13 cellular contexts compared by ENCODE assay signal in genomic region chr3:28651159-28651558, GRCh38.
"Had no signal": no experiment of that assay in that cellular context is flagged by ENCODE, and none has a peak within 500 bp of the region (broad histone marks: within the 10 kb centered on the region; RNA-seq: fewer than 3 reads in every experiment).

No MANE protein-coding gene starts in this region.

- H3K36me3 ChIP-seq: adrenal gland, thyroid gland had no signal

- ATAC-seq: activated T-helper 17 cell treated with anti-CD3 and anti-CD28 coated beads, Interleukin-2, amount 50 U/mL, for 72 hours; body of pancreas; effector memory CD8-positive, alpha-beta T cell; WTC11 had no signal

- H3K4me1 ChIP-seq: adrenal gland, parathyroid adenoma, thyroid gland had no signal

- H3K27ac ChIP-seq: adrenal gland, body of pancreas, parathyroid adenoma, thyroid gland had no signal

- H3K4me3 ChIP-seq: adrenal gland, body of pancreas, smooth muscle cell, thyroid gland had no signal

- H3K9me3 ChIP-seq: adrenal gland, body of pancreas, thyroid gland had no signal

- H3K9ac ChIP-seq: parathyroid adenoma had no signal

- DNase-seq: activated CD4-positive, alpha-beta T cell treated with anti-CD3 and anti-CD28 coated beads for 48 hours; activated naive CD4-positive, alpha-beta T cell treated with anti-CD3 and anti-CD28 coated beads for 36 hours; activated T-cell treated with anti-CD3 and anti-CD28 coated beads for 4 hours; adrenal gland; body of pancreas; effector memory CD8-positive, alpha-beta T cell; erythroblast; T-helper 1 cell; thyroid gland had no signal

- H3K27me3 ChIP-seq: adrenal gland, body of pancreas, thyroid gland had no signal
